Comparison of ENCODE assay signal across 1 cellular context in the genomic region with DNA sequence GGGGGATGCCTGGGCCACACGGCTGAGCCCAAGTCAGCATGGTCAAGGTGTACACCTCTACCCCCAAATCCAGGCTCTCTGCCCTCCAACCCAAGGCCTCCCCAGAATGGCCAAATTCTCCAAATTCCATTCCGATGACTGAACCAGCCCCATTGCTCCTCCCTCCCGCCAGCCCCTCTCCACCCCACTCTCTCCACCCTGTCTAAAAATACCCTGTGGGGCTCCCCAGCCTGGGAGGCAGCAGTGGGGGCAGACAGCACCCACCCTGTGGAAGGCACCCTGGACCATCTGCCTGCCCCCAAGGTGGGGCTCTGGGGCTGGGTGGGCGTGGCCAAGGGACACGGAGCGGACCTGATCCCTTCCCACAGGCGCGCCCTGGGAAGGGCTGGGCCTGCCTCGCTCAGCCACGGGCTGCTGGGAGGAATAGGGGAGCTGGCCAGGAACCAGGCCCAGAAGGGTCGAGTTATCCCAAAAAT.
A peak's percentile ranks its signal among the peaks of the same experiment; 100 is the strongest.
TF ChIP-seq lines count a peak whose summit lies in the region.

No MANE protein-coding gene starts in this region.

TF ChIP-seq in HepG2, 621 proteins besides CTCF, POLR2A, EP300 and RAD21:
- TF ChIP-seq ZNF678 (CRISPR knock-in tag; IDR thresholded peaks at IDR 0.05) (no peak), GATAD1 (CRISPR knock-in tag; IDR thresholded peaks at IDR 0.05) (no peak), KDM5B (CRISPR knock-in tag; IDR thresholded peaks at IDR 0.05; ENCODE audit: borderline replicate concordance) (0 out of 2 replicates have a peak, but pooled peaks have one; percentile 15), ZNF496 (CRISPR knock-in tag; IDR thresholded peaks at IDR 0.05; ENCODE audit: insufficient replicate concordance) (no peak), ZNF768 (CRISPR knock-in tag; IDR thresholded peaks at IDR 0.05) (no peak)
- TF ChIP-seq, protein P1, sequence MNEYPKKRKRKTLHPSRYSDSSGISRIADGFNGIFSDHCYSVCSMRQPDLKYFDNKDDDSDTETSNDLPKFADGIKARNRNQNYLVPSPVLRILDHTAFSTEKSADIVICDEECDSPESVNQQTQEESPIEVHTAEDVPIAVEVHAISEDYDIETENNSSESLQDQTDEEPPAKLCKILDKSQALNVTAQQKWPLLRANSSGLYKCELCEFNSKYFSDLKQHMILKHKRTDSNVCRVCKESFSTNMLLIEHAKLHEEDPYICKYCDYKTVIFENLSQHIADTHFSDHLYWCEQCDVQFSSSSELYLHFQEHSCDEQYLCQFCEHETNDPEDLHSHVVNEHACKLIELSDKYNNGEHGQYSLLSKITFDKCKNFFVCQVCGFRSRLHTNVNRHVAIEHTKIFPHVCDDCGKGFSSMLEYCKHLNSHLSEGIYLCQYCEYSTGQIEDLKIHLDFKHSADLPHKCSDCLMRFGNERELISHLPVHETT (CRISPR knock-in tag; conservative IDR thresholded peaks at IDR 0.05) = no peak
- TF ChIP-seq, protein P2, sequence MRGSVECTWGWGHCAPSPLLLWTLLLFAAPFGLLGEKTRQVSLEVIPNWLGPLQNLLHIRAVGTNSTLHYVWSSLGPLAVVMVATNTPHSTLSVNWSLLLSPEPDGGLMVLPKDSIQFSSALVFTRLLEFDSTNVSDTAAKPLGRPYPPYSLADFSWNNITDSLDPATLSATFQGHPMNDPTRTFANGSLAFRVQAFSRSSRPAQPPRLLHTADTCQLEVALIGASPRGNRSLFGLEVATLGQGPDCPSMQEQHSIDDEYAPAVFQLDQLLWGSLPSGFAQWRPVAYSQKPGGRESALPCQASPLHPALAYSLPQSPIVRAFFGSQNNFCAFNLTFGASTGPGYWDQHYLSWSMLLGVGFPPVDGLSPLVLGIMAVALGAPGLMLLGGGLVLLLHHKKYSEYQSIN (CRISPR knock-in tag; IDR thresholded peaks at IDR 0.05; ENCODE audit: borderline replicate concordance) = no peak
